Comparison of ENCODE assay signal across 1 cellular context in genomic region chr5:108661590-108662219, GRCh38.
A peak's percentile ranks its signal among the peaks of the same experiment; 100 is the strongest.
TF ChIP-seq lines count a peak whose summit lies in the region.

No MANE protein-coding gene starts in this region.

TF ChIP-seq in endothelial cell of umbilical vein, 7 proteins besides CTCF, POLR2A, EP300 and RAD21 (continued from another document):
- TF ChIP-seq FOS (IDR thresholded peaks at IDR 0.05; ENCODE audit: borderline replicate concordance, insufficient read depth, low read length) (peak; percentile 40), JUN (IDR thresholded peaks at IDR 0.05; ENCODE audit: borderline replicate concordance, insufficient read depth, insufficient read length, low read depth) (peak; percentile 72), POLR2AphosphoS5 (IDR thresholded peaks at IDR 0.05; ENCODE audit: insufficient read depth, low read depth, low read length) (peak; percentile 17), MYC (IDR thresholded peaks at IDR 0.05; ENCODE audit: low read depth, low read length) (no peak), EZH2 (IDR thresholded peaks at IDR 0.05; ENCODE audit: borderline replicate concordance, low read depth, low read length, severe bottlenecking) (no peak), GATA2 (IDR thresholded peaks at IDR 0.05; ENCODE audit: insufficient read depth, insufficient read length, low read depth, low read length) (peak; percentile 68)
